Comparison of ENCODE assay signal across 10 cellular contexts in the genomic region with DNA sequence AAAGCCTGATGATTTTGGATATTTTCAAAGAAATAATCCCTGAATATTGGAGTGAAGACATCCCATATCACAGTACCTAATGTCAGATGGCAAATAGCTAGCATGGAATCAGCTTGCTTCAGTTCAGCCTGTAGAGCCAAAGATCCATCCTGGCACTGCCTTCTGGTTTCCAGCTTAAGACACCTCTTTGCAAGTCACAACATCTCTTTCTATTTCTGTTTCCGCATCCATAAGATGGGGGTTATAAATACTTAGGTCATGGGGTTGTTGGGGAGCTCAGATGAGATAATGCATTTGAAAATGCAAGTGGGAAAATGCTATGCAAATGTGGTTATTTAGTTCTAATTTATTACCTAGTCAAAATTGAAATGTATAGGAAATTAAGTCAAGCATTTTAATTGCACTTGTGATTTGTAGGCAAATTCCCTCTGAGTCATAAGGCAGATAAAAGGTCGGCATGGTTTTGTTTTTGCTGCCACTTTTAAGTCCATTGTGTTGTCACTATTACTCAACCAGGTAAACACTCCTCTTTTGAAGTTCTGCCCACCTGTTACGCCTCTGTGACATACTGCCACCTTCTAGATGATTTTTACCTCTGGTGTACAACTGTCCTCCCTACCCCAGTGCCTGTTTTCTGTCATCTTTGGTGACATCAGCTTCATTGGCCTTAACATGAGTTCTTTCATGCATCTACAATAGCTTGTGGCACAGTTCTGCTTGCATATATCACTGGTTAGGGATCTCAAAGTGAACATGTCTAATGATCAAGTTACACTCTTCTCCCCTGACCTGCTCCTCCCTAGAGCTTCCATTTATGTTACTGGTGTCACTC.
A peak's percentile ranks its signal among the peaks of the same experiment; 100 is the strongest.
DNase-seq lines count a peak whose midpoint lies in the region; ATAC-seq, FAIRE-seq and TF ChIP-seq lines count a peak whose summit lies in the region.
"Had no signal": no experiment of that assay in that cellular context is flagged by ENCODE, and none has a peak within 500 bp of the region (broad histone marks: within the 10 kb centered on the region; RNA-seq: fewer than 3 reads in every experiment).

No MANE protein-coding gene starts in this region.

- no peak overlapping the region for H3K27ac Mint-ChIP-seq in natural killer cell

- H2AFZ ChIP-seq in GM12878 (ENCODE audit: control insufficient read depth, low read depth, low read length), result no peak overlapping the region
- H2AFZ ChIP-seq: parathyroid adenoma had no signal

- H3K27me3 ChIP-seq in GM12878 (replicated peaks in 1 of 2; ENCODE audit: control insufficient read depth in 2 of 2, insufficient read depth in 2 of 2, low read length in 1 of 2), result no peaks in the 10 kb centered on the region

- no peak overlapping the region for H3K9ac ChIP-seq in GM12878 (ENCODE audit: control insufficient read depth, insufficient read depth, low read length)
- H3K9ac ChIP-seq: KMS-11, parathyroid adenoma had no signal

- TF ChIP-seq EP300 in GM12878 (IDR thresholded peaks at IDR 0.05; ENCODE audit: borderline replicate concordance in 1 of 2, control insufficient read depth in 1 of 2, low read depth in 2 of 2, low read length in 2 of 2), result no peak

- BruUV-seq in GM12878 (replicated peaks; lab: Mats Ljungman, UMichigan), result no TSS peak

- no peak overlapping the region for H3K4me3 Mint-ChIP-seq in natural killer cell

- no peak overlapping the region for H3K4me3 ChIP-seq in GM12878

- no peak for TF ChIP-seq POLR2A in GM12878 (IDR thresholded peaks at IDR 0.05; ENCODE audit: low read depth, low read length)
- TF ChIP-seq POLR2A in GM12892 (IDR thresholded peaks at IDR 0.05; ENCODE audit: low read depth, low read length), result no peak

- no peak overlapping the region for H3K4me2 ChIP-seq in GM12878 (ENCODE audit: control insufficient read depth, insufficient read depth)
- H3K4me2 ChIP-seq: KMS-11 had no signal

- H3K79me2 ChIP-seq in GM12878 (ENCODE audit: control insufficient read depth, insufficient read depth, low read length), result no peaks in the 10 kb centered on the region

- ATAC-seq in GM18861 (IDR thresholded peaks at IDR 0.05; ENCODE audit: unreplicated experiment) (peak; percentile 37), GM12878 (peak; percentile 87), natural killer cell (no peak)

- 65% methylated on average over 3 of the region's 3 CpGs for WGBS in GM12878 (ENCODE audit: insufficient coverage, insufficient replicate concordance, low lambda C conversion rate, missing lambda C conversion rate)

- intact Hi-C loops in GM12878 (cut with micrococcal nuclease; ENCODE audit: unreplicated experiment), result no loop called here
- intact Hi-C loops in natural killer cell (cut with micrococcal nuclease), result no loop called here

- H3K27me3 Mint-ChIP-seq in natural killer cell (ENCODE audit: low read depth in 2 of 2), result no peaks in the 10 kb centered on the region

- CTCF ChIA-PET in GM12878 (lab: Yijun Ruan, JAX), result interaction anchor here (1.1 kb wide), 1 partner anchor 11 kb away, joined by 3 read pairs; no protein-coding TSS in a partner anchor

- no peak overlapping the region for H3K27ac ChIP-seq in GM12878 (ENCODE audit: control insufficient read depth, insufficient read depth)
- H3K27ac ChIP-seq: KMS-11, parathyroid adenoma had no signal

- no peaks in the 10 kb centered on the region for H4K20me1 ChIP-seq in GM12878 (ENCODE audit: control insufficient read depth, insufficient read depth)

- H3K36me3 ChIP-seq in GM12878 (ENCODE audit: control insufficient read depth in 2 of 2, insufficient read depth in 2 of 2, low read length in 1 of 2), result no peaks in the 10 kb centered on the region

- H3K4me1 ChIP-seq in GM12878 (ENCODE audit: control insufficient read depth, insufficient read depth, low read length), result 0 out of 2 replicates have a peak, but pooled peaks cover 7% of the 10 kb centered on the region
- H3K4me1 ChIP-seq: parathyroid adenoma had no signal

- TF ChIP-seq CTCF in GM12878 (IDR thresholded peaks at IDR 0.05 in 2 of 3, conservative IDR thresholded peaks at IDR 0.05 in 1 of 3; ENCODE audit: control insufficient read depth in 2 of 3, extremely low read depth in 1 of 3, insufficient read depth in 1 of 3, low read depth in 3 of 3, low read length in 3 of 3) (no peak), natural killer cell (IDR thresholded peaks at IDR 0.05) (no peak)

- TF ChIP-seq RAD21 in GM12878 (IDR thresholded peaks at IDR 0.05; ENCODE audit: insufficient read depth, low read depth, low read length), result no peak

- no peaks in the 10 kb centered on the region; the same call in 2 of the 3 replicates for H3K9me3 ChIP-seq in GM12878 (replicated peaks; ENCODE audit: control insufficient read depth, insufficient read depth, low read length)

- DNase-seq in DMS53 treated with DMSO at 0.1 percent for 48 hours (lab: John Stamatoyannopoulos, UW; ENCODE audit: unreplicated experiment), result peak; percentile 97
- DNase-seq in NCI-H1436 treated with DMSO at 0.1 percent for 48 hours (lab: John Stamatoyannopoulos, UW), result peak; percentile 40
- peak; percentile 9 for DNase-seq in GM12878 (ENCODE audit: low read depth, low spot score)
- no peak for DNase-seq in activated effector memory CD4-positive, alpha-beta T cell treated with Interleukin-2 at 50 U/mL for 16 hours
- no peak for DNase-seq in natural killer cell
- DNase-seq in GM12892 (ENCODE audit: insufficient read length), result no peak
- DNase-seq: activated CD4-positive, alpha-beta T cell treated with anti-CD3 and anti-CD28 coated beads, Interleukin-2, amount 50 U/mL, for 1 hour had no signal

- in situ Hi-C loops in GM12878 (cut with MboI), result no loop called here

- RAD21 ChIA-PET in GM12878 (lab: Charles Lee; ENCODE audit: unreplicated experiment), result interaction anchor here (1.2 kb wide), 1 partner anchor 20 kb away, joined by 3 read pairs; no protein-coding TSS in a partner anchor

- H3K9me3 Mint-ChIP-seq in natural killer cell, result no peaks in the 10 kb centered on the region

- FAIRE-seq in GM12878 (lab: Jason Lieb, UNC) (no peak), GM12892 (lab: Jason Lieb, UNC) (no peak)

- H3K36me3 Mint-ChIP-seq in natural killer cell, result no peaks in the 10 kb centered on the region

- SMC1A ChIA-PET in GM12878 (lab: Charles Lee; ENCODE audit: uncharacterized antibody, unreplicated experiment), result interaction anchor here (0.6 to 1.4 kb wide), 5 partner anchors 18 to 1002 kb away, joined by 3 to 4 read pairs (median 3); no protein-coding TSS in a partner anchor

- POLR2A ChIA-PET in GM12878 (lab: Charles Lee), result interaction anchor here (0.5 kb wide), 2 partner anchors 12 to 27 kb away, joined by 3 read pairs; no protein-coding TSS in a partner anchor

- H3K4me1 Mint-ChIP-seq in natural killer cell, result peaks cover 21 to 27% of the 10 kb centered on the region in 2 donors

TF ChIP-seq in GM12878, 131 proteins besides CTCF, POLR2A, EP300 and RAD21 (continues in another document):
- TF ChIP-seq TARDBP (IDR thresholded peaks at IDR 0.05; ENCODE audit: borderline replicate concordance) (no peak), IKZF1 (conservative IDR thresholded peaks at IDR 0.05) (no peak), CREB1 (IDR thresholded peaks at IDR 0.05; ENCODE audit: low read depth) (peak; percentile 67; the same call in 1 of the 2 replicates), MTA2 (IDR thresholded peaks at IDR 0.05; ENCODE audit: low read depth) (peak; percentile 50; the same call in 1 of the 2 replicates), NFXL1 (IDR thresholded peaks at IDR 0.05; ENCODE audit: borderline replicate concordance) (no peak), IKZF2 (IDR thresholded peaks at IDR 0.05) (no peak), CBFB (IDR thresholded peaks at IDR 0.05; ENCODE audit: low read depth) (no peak), MXI1 (IDR thresholded peaks at IDR 0.05; ENCODE audit: low read depth, low read length) (no peak), TBL1XR1 (IDR thresholded peaks at IDR 0.05; ENCODE audit: low read depth, low read length) (no peak), POLR2AphosphoS5 (IDR thresholded peaks at IDR 0.05; ENCODE audit: low read length) (no peak), YY1 (IDR thresholded peaks at IDR 0.05; ENCODE audit: low read depth, low read length) (no peak), MYB (IDR thresholded peaks at IDR 0.05; ENCODE audit: borderline replicate concordance, low read depth, low read length) (no peak), ZNF384 (IDR thresholded peaks at IDR 0.05; ENCODE audit: borderline replicate concordance, low read depth, low read length) (no peak), CREM (IDR thresholded peaks at IDR 0.05; ENCODE audit: low read depth) (peak; percentile 54; the same call in 1 of the 2 replicates)
- TF ChIP-seq, protein P1, sequence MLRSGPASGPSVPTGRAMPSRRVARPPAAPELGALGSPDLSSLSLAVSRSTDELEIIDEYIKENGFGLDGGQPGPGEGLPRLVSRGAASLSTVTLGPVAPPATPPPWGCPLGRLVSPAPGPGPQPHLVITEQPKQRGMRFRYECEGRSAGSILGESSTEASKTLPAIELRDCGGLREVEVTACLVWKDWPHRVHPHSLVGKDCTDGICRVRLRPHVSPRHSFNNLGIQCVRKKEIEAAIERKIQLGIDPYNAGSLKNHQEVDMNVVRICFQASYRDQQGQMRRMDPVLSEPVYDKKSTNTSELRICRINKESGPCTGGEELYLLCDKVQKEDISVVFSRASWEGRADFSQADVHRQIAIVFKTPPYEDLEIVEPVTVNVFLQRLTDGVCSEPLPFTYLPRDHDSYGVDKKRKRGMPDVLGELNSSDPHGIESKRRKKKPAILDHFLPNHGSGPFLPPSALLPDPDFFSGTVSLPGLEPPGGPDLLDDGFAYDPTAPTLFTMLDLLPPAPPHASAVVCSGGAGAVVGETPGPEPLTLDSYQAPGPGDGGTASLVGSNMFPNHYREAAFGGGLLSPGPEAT (IDR thresholded peaks at IDR 0.05; ENCODE audit: low read depth), result no peak
- TF ChIP-seq, protein P2, sequence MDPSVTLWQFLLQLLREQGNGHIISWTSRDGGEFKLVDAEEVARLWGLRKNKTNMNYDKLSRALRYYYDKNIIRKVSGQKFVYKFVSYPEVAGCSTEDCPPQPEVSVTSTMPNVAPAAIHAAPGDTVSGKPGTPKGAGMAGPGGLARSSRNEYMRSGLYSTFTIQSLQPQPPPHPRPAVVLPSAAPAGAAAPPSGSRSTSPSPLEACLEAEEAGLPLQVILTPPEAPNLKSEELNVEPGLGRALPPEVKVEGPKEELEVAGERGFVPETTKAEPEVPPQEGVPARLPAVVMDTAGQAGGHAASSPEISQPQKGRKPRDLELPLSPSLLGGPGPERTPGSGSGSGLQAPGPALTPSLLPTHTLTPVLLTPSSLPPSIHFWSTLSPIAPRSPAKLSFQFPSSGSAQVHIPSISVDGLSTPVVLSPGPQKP (IDR thresholded peaks at IDR 0.05; ENCODE audit: low read depth, low read length), result no peak

Comparison
In these comparisons a context has a peak if more than half of its experiments do, and no peak if none do; other contexts are left out.
1. DNase-seq: peak in DMS53 treated with DMSO at 0.1 percent for 48 hours (single experiment), NCI-H1436 treated with DMSO at 0.1 percent for 48 hours (single experiment) and GM12878 (single experiment); none in activated effector memory CD4-positive, alpha-beta T cell treated with Interleukin-2 at 50 U/mL for 16 hours (single experiment), natural killer cell (single experiment) and GM12892 (single experiment).
2. ATAC-seq: peak in GM18861 (single experiment) and GM12878 (single experiment); none in natural killer cell (0 of 3).